ENCODE assay signal across 27 cellular contexts in genomic region chr5:53239301-53239990, GRCh38.
"Had no signal": no experiment of that assay in that cellular context is flagged by ENCODE, and none has a peak within 500 bp of the region (broad histone marks: within the 10 kb centered on the region; RNA-seq: fewer than 3 reads in every experiment).

No MANE protein-coding gene starts in this region.

- H3K4me2 ChIP-seq: smooth muscle cell had no signal

- H3K79me2 ChIP-seq: parathyroid adenoma had no signal

- H2AFZ ChIP-seq: parathyroid adenoma had no signal

- H3K9me3 ChIP-seq: esophagus muscularis mucosa, heart right ventricle, lower lobe of right lung, neutrophil, right lobe of liver, stomach, testis, tibial artery had no signal

- H3K36me3 ChIP-seq: esophagus muscularis mucosa, heart right ventricle, lower lobe of right lung, neutrophil, right lobe of liver, stomach, tibial artery had no signal

- ATAC-seq: heart right ventricle; left colon; left ventricle myocardium superior; lower lobe of right lung; natural killer cell; right lobe of liver; stimulated activated effector memory CD8-positive, alpha-beta T cell treated with anti-CD3 and anti-CD28 coated beads, Interleukin-12 subunit alpha, Interleukin-12 subunit beta, amount 100 ng/mL, for 72 hours had no signal

- H3K27ac ChIP-seq: coronary artery, esophagus muscularis mucosa, heart right ventricle, lower lobe of right lung, neutrophil, parathyroid adenoma, right lobe of liver, stomach, testis, tibial artery had no signal

- DNase-seq: central memory CD4-positive, alpha-beta T cell; dermis blood vessel endothelial cell; effector memory CD4-positive, alpha-beta T cell; foreskin melanocyte; glutamatergic neuron; heart right ventricle; hippocampal formation; islet precursor cell; kidney glomerular epithelial cell; left colon; left ventricle myocardium superior; lower lobe of right lung; natural killer cell; right lobe of liver; stimulated activated CD4-positive, alpha-beta T cell treated with anti-CD3 and anti-CD28 coated beads, Interleukin-2, amount 100 ng/mL, for 24 hours; stimulated activated CD4-positive, alpha-beta T cell treated with anti-CD3 and anti-CD28 coated beads, Interleukin-4, amount 100 ng/mL, for 24 hours; stimulated activated naive CD4-positive, alpha-beta T cell treated with Interleukin-2 at 50 U/mL for 16 hours; stomach; substantia nigra; testis; tibial artery had no signal

- H3K9ac ChIP-seq: parathyroid adenoma had no signal

- H3K4me1 ChIP-seq: heart right ventricle, lower lobe of right lung, parathyroid adenoma, right lobe of liver, stomach, testis had no signal

- H3K4me3 ChIP-seq: coronary artery, esophagus muscularis mucosa, heart right ventricle, lower lobe of right lung, right lobe of liver, smooth muscle cell, stomach, testis, tibial artery had no signal

- H3K27me3 ChIP-seq: esophagus muscularis mucosa, heart right ventricle, neutrophil, right lobe of liver, stomach, testis, tibial artery had no signal
